ENCODE assay signal across 30 cellular contexts in the genomic region with DNA sequence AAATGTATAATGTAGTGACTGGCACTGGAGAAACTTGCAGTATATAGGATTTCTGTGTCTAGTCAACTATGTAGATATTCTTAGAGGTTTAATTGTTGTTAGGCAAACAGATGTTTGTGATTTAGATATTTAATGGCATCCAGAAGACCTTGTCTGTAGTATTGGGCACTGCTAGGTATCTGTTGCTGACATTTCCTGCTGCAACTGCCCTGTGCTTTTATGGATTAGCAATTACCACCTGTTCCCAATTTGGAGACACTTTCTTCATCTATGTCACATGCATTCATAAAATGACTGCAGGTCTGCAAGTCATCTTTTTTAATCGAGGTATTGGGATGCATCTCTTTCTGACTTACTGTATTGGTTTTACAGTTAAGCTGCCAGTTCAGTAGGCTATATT.
"Had no signal": no experiment of that assay in that cellular context is flagged by ENCODE, and none has a peak within 500 bp of the region (broad histone marks: within the 10 kb centered on the region; RNA-seq: fewer than 3 reads in every experiment).

No MANE protein-coding gene starts in this region.

- DNase-seq: activated CD4-positive, alpha-beta T cell treated with anti-CD3 and anti-CD28 coated beads for 1 hour; activated CD4-positive, alpha-beta T cell treated with anti-CD3 and anti-CD28 coated beads for 48 hours; activated CD4-positive, CD25-positive, alpha-beta regulatory T cell; activated CD8-positive, alpha-beta T cell treated with anti-CD3 and anti-CD28 coated beads for 36 hours; activated effector memory CD4-positive, alpha-beta T cell treated with Interleukin-2 at 50 U/mL for 16 hours; activated naive CD4-positive, alpha-beta T cell treated with anti-CD3 and anti-CD28 coated beads, Interleukin-2, amount 10 ng/mL, durations not matched to agents 7 days and 5 days; activated naive CD8-positive, alpha-beta T cell treated with anti-CD3 and anti-CD28 coated beads, Interleukin-2, amount 50 U/mL, for 24 hours; activated T-cell treated with anti-CD3 and anti-CD28 coated beads, Interleukin-2, amount 50 U/mL, for 4 hours; anterior cingulate cortex; caudate nucleus; cerebellar nuclear complex; MM.1S; MV-4-11; NCI-H1092; NCI-H1436 treated with DMSO at 0.1 percent for 48 hours; NCI-H1694 treated with DMSO at 0.1 percent for 48 hours; NCI-H2029; NCI-H2107; NCI-H226; NCI-H446 treated with DMSO at 0.1 percent for 48 hours; NK-92 treated with Interleukin-12 subunit alpha and Interleukin-12 subunit beta, amount 100 ng/mL, for 24 hours; PC-3; Peyer's patch; RPMI8226; SHP77 treated with DMSO at 0.1 percent for 48 hours; T1000; WERI-Rb-1 had no signal

- H3K9me3 ChIP-seq: Peyer's patch, SJSA1 had no signal

- H3K36me3 ChIP-seq: WERI-Rb-1 had no signal

- H3K4me2 ChIP-seq: KMS-11 had no signal

- H3K9ac ChIP-seq: KMS-11 had no signal

- FAIRE-seq: bronchial epithelial cell had no signal

- H3K27ac ChIP-seq: KMS-11, Peyer's patch, SJSA1, WERI-Rb-1 had no signal

- H3K4me3 ChIP-seq: Peyer's patch, SJSA1 had no signal

- H3K4me1 ChIP-seq: Peyer's patch, SJSA1 had no signal

- H3K27me3 ChIP-seq: Peyer's patch, SJSA1 had no signal

- ATAC-seq: activated CD8-positive, alpha-beta T cell treated with anti-CD3 and anti-CD28 coated beads for 36 hours; activated naive CD8-positive, alpha-beta T cell treated with anti-CD3 and anti-CD28 coated beads, Interleukin-2, amount 50 U/mL, for 24 hours; activated T-cell treated with anti-CD3 and anti-CD28 coated beads, Interleukin-2, amount 50 U/mL, for 4 hours had no signal
